In genomic region chr12:112419269-112420133, GRCh38 we compare ENCODE assay signal across 8 cellular contexts. TPM values are rescaled to one million over a fixed set of nuclear protein-coding genes. Genes with fewer than 3 reads are reported as not detected.
A peak's percentile ranks its signal among the peaks of the same experiment; 100 is the strongest.
DNase-seq lines count a peak whose midpoint lies in the region; ATAC-seq and TF ChIP-seq lines count a peak whose summit lies in the region.

No MANE protein-coding gene starts in this region.

- H3K4me1 ChIP-seq in neural progenitor cell = peaks cover 6% of the 10 kb centered on the region

- peaks cover 51% of the 10 kb centered on the region for H4K20me1 ChIP-seq in neural progenitor cell (ENCODE audit: low read depth)

- intact Hi-C loops in CD4-positive, alpha-beta T cell (cut with DNase I, micrococcal nuclease) = loop anchor here in 1 of 2 experiments (2.0 to 5.0 kb wide), 2 partner anchors 577 to 821 kb away; partner anchors contain the start of genes ATXN2 and MAPKAPK5

- H3K4me3 ChIP-seq in neural progenitor cell = peak overlapping the region; percentile 99

- H3K27me3 Mint-ChIP-seq in CD4-positive, alpha-beta T cell = no peaks in the 10 kb centered on the region
- no peaks in the 10 kb centered on the region for H3K27me3 Mint-ChIP-seq in IgD-negative memory B cell
- H3K27me3 Mint-ChIP-seq in activated CD4-positive, alpha-beta memory T cell treated with anti-CD3 and anti-CD28 coated beads, Interleukin-2, amount 10 ng/mL, durations not matched to agents 7 days and 5 days = peaks cover 2% of the 10 kb centered on the region
- H3K27me3 Mint-ChIP-seq in neural progenitor cell (ENCODE audit: insufficient read depth, low read depth) = peaks cover 6% of the 10 kb centered on the region

- peak overlapping the region; percentile 96 for H2AFZ ChIP-seq in neural progenitor cell (replicated peaks)

- no peaks in the 10 kb centered on the region for H3K27me3 ChIP-seq in CD4-positive, alpha-beta T cell (ENCODE audit: control insufficient read depth, insufficient read depth, low read length)
- H3K27me3 ChIP-seq in neural progenitor cell = no peaks in the 10 kb centered on the region

- POLR2A ChIA-PET in CD4-positive, alpha-beta T cell (lab: Charles Lee) = interaction anchor here (0.8 to 1.3 kb wide), 4 partner anchors 16 to 735 kb away, joined by 3 to 4 read pairs (median 4); no protein-coding TSS in a partner anchor
- POLR2A ChIA-PET in activated CD4-positive, alpha-beta memory T cell treated with anti-CD3 and anti-CD28 coated beads, Interleukin-2, amount 10 ng/mL, durations not matched to agents 7 days and 5 days (lab: Charles Lee) = interaction anchor here (0.6 to 2.5 kb wide), 12 partner anchors 9 to 734 kb away, joined by 3 to 10 read pairs (median 4); partner anchors contain the start of genes ERP29, OAS2 and TMEM116

- no peaks in the 10 kb centered on the region for H3K9me3 Mint-ChIP-seq in CD4-positive, alpha-beta T cell
- H3K9me3 Mint-ChIP-seq in IgD-negative memory B cell = no peaks in the 10 kb centered on the region
- no peaks in the 10 kb centered on the region for H3K9me3 Mint-ChIP-seq in activated CD4-positive, alpha-beta memory T cell treated with anti-CD3 and anti-CD28 coated beads, Interleukin-2, amount 10 ng/mL, durations not matched to agents 7 days and 5 days
- no peaks in the 10 kb centered on the region for H3K9me3 Mint-ChIP-seq in neural progenitor cell

- peak overlapping the region; percentile 90 for H3K4me3 Mint-ChIP-seq in CD4-positive, alpha-beta T cell
- H3K4me3 Mint-ChIP-seq in IgD-negative memory B cell = peak overlapping the region; percentile 87 to 100 (median 94)
- H3K4me3 Mint-ChIP-seq in activated CD4-positive, alpha-beta memory T cell treated with anti-CD3 and anti-CD28 coated beads, Interleukin-2, amount 10 ng/mL, durations not matched to agents 7 days and 5 days = peak overlapping the region; percentile 86
- peak overlapping the region; percentile 98 for H3K4me3 Mint-ChIP-seq in neural progenitor cell

- peak overlapping the region; percentile 82 for H3K4me2 ChIP-seq in neural progenitor cell

- DNase-seq in CD4-positive, alpha-beta T cell = peak in 2 of 10 experiments; percentile 1 to 17
- peak; percentile 63 for DNase-seq in activated CD4-positive, alpha-beta memory T cell treated with anti-CD3 and anti-CD28 coated beads, Interleukin-2, amount 10 ng/mL, durations not matched to agents 7 days and 5 days
- DNase-seq in fibroblast of the conjunctiva (ENCODE audit: low read depth) = peak; percentile 60
- peak; percentile 75 for DNase-seq in neural progenitor cell (ENCODE audit: low spot score)

- peak overlapping the region; percentile 91 for H3K9ac ChIP-seq in neural progenitor cell

- peak overlapping the region; percentile 83 for H3K27ac ChIP-seq in CD4-positive, alpha-beta T cell (ENCODE audit: low read depth, low read length)
- H3K27ac ChIP-seq in neural progenitor cell = peak overlapping the region; percentile 90

- CTCF ChIA-PET in CD4-positive, alpha-beta T cell (lab: Charles Lee) = no interaction called here
- CTCF ChIA-PET in activated CD4-positive, alpha-beta memory T cell treated with anti-CD3 and anti-CD28 coated beads, Interleukin-2, amount 10 ng/mL, durations not matched to agents 7 days and 5 days (lab: Charles Lee) = interaction anchor here (0.6 kb wide), 1 partner anchor 16 kb away, joined by 3 read pairs; no protein-coding TSS in a partner anchor

- H3K79me2 ChIP-seq in neural progenitor cell (ENCODE audit: low read depth) = peaks cover 67% of the 10 kb centered on the region

- H3K4me1 Mint-ChIP-seq in CD4-positive, alpha-beta T cell (ENCODE audit: low read depth) = peaks cover 48% of the 10 kb centered on the region
- H3K4me1 Mint-ChIP-seq in IgD-negative memory B cell (peaks cover 23 to 41% (median 39%) of the 10 kb centered on the region in 3 donors), neural progenitor cell (peaks cover 15% of the 10 kb centered on the region)
- H3K4me1 Mint-ChIP-seq in activated CD4-positive, alpha-beta memory T cell treated with anti-CD3 and anti-CD28 coated beads, Interleukin-2, amount 10 ng/mL, durations not matched to agents 7 days and 5 days = peaks cover 47% of the 10 kb centered on the region

- no peaks in the 10 kb centered on the region for H3K9me3 ChIP-seq in CD4-positive, alpha-beta T cell (ENCODE audit: control insufficient read depth, low read length)
- H3K9me3 ChIP-seq in neural progenitor cell (ENCODE audit: low read depth) = no peaks in the 10 kb centered on the region

- H3K36me3 Mint-ChIP-seq in CD4-positive, alpha-beta T cell (ENCODE audit: low read depth) = peaks cover 11% of the 10 kb centered on the region
- H3K36me3 Mint-ChIP-seq in IgD-negative memory B cell (no peaks in the 10 kb centered on the region), neural progenitor cell (peaks cover 2% of the 10 kb centered on the region)
- peaks cover 23% of the 10 kb centered on the region for H3K36me3 Mint-ChIP-seq in activated CD4-positive, alpha-beta memory T cell treated with anti-CD3 and anti-CD28 coated beads, Interleukin-2, amount 10 ng/mL, durations not matched to agents 7 days and 5 days (ENCODE audit: low read depth)

- TF ChIP-seq CTCF in CD4-positive, alpha-beta T cell (IDR thresholded peaks at IDR 0.05) = peak; percentile 6
- peak; percentile 24 for TF ChIP-seq CTCF in neural progenitor cell (IDR thresholded peaks at IDR 0.05)

- peak; percentile 56 for ATAC-seq in CD4-positive, alpha-beta T cell (ENCODE audit: poor library complexity)
- ATAC-seq in GM19395 (IDR thresholded peaks at IDR 0.05; ENCODE audit: unreplicated experiment) (peak; percentile 43), HG02798 (IDR thresholded peaks at IDR 0.05; ENCODE audit: poor library complexity, unreplicated experiment) (no peak), GM18502 (IDR thresholded peaks at IDR 0.05; ENCODE audit: poor library complexity, unreplicated experiment) (no peak)

- H3K27ac Mint-ChIP-seq in CD4-positive, alpha-beta T cell = peak overlapping the region; percentile 99
- H3K27ac Mint-ChIP-seq in IgD-negative memory B cell (peak overlapping the region; percentile 84 to 99 (median 92)), neural progenitor cell (peak overlapping the region; percentile 94)
- peak overlapping the region; percentile 86 for H3K27ac Mint-ChIP-seq in activated CD4-positive, alpha-beta memory T cell treated with anti-CD3 and anti-CD28 coated beads, Interleukin-2, amount 10 ng/mL, durations not matched to agents 7 days and 5 days

- H3F3A ChIP-seq in neural progenitor cell (ENCODE audit: low read depth) = peaks cover 8% of the 10 kb centered on the region

- no peaks in the 10 kb centered on the region for H3K36me3 ChIP-seq in neural progenitor cell

RNA-seq across cellular contexts. Expression of gene PTPN11, which starts 0.8 kb away (rescaled TPM):
- total RNA-seq in CD4-positive, alpha-beta T cell = 10 to 100 TPM; 44.6 to 46.4 TPM
- 69.9 TPM for polyA plus RNA-seq in IgD-negative memory B cell
- total RNA-seq in activated CD4-positive, alpha-beta memory T cell treated with anti-CD3 and anti-CD28 coated beads, Interleukin-2, amount 10 ng/mL, durations not matched to agents 7 days and 5 days = 10 to 100 TPM; 88.1 to 92.3 TPM
- total RNA-seq in neural progenitor cell (ENCODE audit: low replicate concordance) = 67.5 and 85.2 TPM in 2 replicates

RNA-seq across cellular contexts. Expression of gene RPL6, which starts 10.1 kb away (rescaled TPM):
- total RNA-seq in CD4-positive, alpha-beta T cell = 1,000 to 10,000 TPM; 1,794 to 1,807 TPM
- polyA plus RNA-seq in IgD-negative memory B cell = 701 TPM
- total RNA-seq in activated CD4-positive, alpha-beta memory T cell treated with anti-CD3 and anti-CD28 coated beads, Interleukin-2, amount 10 ng/mL, durations not matched to agents 7 days and 5 days = 100 to 1,000 TPM; 911 to 941 TPM
- total RNA-seq in neural progenitor cell (ENCODE audit: low replicate concordance) = 3,234 and 3,685 TPM in 2 replicates

RNA-seq across cellular contexts. Expression of gene HECTD4, which starts 37.3 kb away (rescaled TPM):
- 10 to 100 TPM; 40.2 to 43.3 TPM for total RNA-seq in CD4-positive, alpha-beta T cell
- 6.8 TPM for polyA plus RNA-seq in IgD-negative memory B cell
- 10 to 100 TPM; 37.5 to 39.4 TPM for total RNA-seq in activated CD4-positive, alpha-beta memory T cell treated with anti-CD3 and anti-CD28 coated beads, Interleukin-2, amount 10 ng/mL, durations not matched to agents 7 days and 5 days
- 11.0 and 16.8 TPM in 2 replicates for total RNA-seq in neural progenitor cell (ENCODE audit: low replicate concordance)

Comparison
In these comparisons a context has a peak if more than half of its experiments do, and no peak if none do; other contexts are left out.
1. ATAC-seq: peak in CD4-positive, alpha-beta T cell (single experiment) and GM19395 (single experiment); none in HG02798 (single experiment) and GM18502 (single experiment).
2. Peak in every context shown above with its lines, with median percentiles within 50 percentile points of each other: H3K27ac Mint-ChIP-seq and H3K4me3 Mint-ChIP-seq.